In the genomic region with DNA sequence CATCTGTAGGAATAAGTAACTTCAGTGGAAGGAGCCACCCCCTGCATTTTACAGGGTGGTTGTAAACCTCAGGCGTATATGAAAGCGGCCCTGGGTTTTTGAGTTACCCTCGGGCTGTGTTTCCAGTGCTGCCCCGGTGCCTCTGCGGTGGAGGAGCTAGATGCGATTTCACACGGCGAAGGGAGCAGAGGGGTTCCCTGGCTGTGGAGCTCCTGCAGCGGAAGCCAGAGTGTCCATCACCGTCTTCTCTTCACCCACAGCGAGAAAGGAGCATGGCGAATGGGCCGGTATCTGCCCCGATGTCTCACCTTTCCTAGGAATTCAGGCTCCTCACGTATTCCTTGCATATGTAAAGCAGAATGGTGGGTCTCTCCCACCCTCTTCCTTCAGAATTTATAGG, we compare ENCODE assay signal across 22 cellular contexts.
"Had no signal": no experiment of that assay in that cellular context is flagged by ENCODE, and none has a peak within 500 bp of the region (broad histone marks: within the 10 kb centered on the region; RNA-seq: fewer than 3 reads in every experiment).

No MANE protein-coding gene starts in this region.

- H3K9me3 ChIP-seq: lower lobe of right lung, sigmoid colon, testis, tibial artery, upper lobe of left lung had no signal

- H3K4me1 ChIP-seq: lower lobe of right lung, psoas muscle, sigmoid colon, testis, upper lobe of left lung had no signal

- H3K9me3 Mint-ChIP-seq: immature natural killer cell; naive thymus-derived CD8-positive, alpha-beta T cell; stimulated activated effector memory CD8-positive, alpha-beta T cell treated with anti-CD3 and anti-CD28 coated beads, Interleukin-12 subunit alpha, Interleukin-12 subunit beta, amount 100 ng/mL, for 72 hours had no signal

- H3K36me3 ChIP-seq: lower lobe of right lung, ovary, sigmoid colon, tibial artery, upper lobe of left lung had no signal

- H3K27me3 ChIP-seq: dorsolateral prefrontal cortex, ovary, sigmoid colon, testis, tibial artery, upper lobe of left lung had no signal

- ATAC-seq: left ventricle myocardium superior; lower lobe of right lung; naive thymus-derived CD8-positive, alpha-beta T cell; psoas muscle; right cardiac atrium; stimulated activated effector memory CD8-positive, alpha-beta T cell treated with anti-CD3 and anti-CD28 coated beads, Interleukin-12 subunit alpha, Interleukin-12 subunit beta, amount 100 ng/mL, for 72 hours; stimulated activated naive CD8-positive, alpha-beta T cell treated with anti-CD3 and anti-CD28 coated beads, Interleukin-15, Interleukin-2, amounts not matched to agents 100 U/mL and 50 U/mL, for 24 hours had no signal

- H3K36me3 Mint-ChIP-seq: immature natural killer cell; naive thymus-derived CD8-positive, alpha-beta T cell; stimulated activated effector memory CD8-positive, alpha-beta T cell treated with anti-CD3 and anti-CD28 coated beads, Interleukin-12 subunit alpha, Interleukin-12 subunit beta, amount 100 ng/mL, for 72 hours had no signal

- H3K27ac Mint-ChIP-seq: immature natural killer cell; naive thymus-derived CD8-positive, alpha-beta T cell; nephron progenitor cell; stimulated activated effector memory CD8-positive, alpha-beta T cell treated with anti-CD3 and anti-CD28 coated beads, Interleukin-12 subunit alpha, Interleukin-12 subunit beta, amount 100 ng/mL, for 72 hours had no signal

- H3K4me3 ChIP-seq: lower lobe of right lung, ovary, psoas muscle, sigmoid colon, testis, tibial artery, upper lobe of left lung had no signal

- DNase-seq: dorsolateral prefrontal cortex; effector CD4-positive, alpha-beta T cell; hypothalamus; immature natural killer cell; islet precursor cell; left ventricle myocardium superior; lower lobe of right lung; naive thymus-derived CD8-positive, alpha-beta T cell; nephron progenitor cell; nucleus accumbens; ovary; psoas muscle; right cardiac atrium; sigmoid colon; stimulated activated CD4-positive, alpha-beta T cell treated with anti-CD3 and anti-CD28 coated beads, Interleukin-2, amount 100 ng/mL, for 24 hours; stimulated activated CD4-positive, alpha-beta T cell treated with anti-CD3 and anti-CD28 coated beads, Interleukin-4, amount 100 ng/mL, for 24 hours; stimulated activated naive CD8-positive, alpha-beta T cell treated with anti-CD3 and anti-CD28 coated beads, Interleukin-15, Interleukin-2, amounts not matched to agents 100 U/mL and 50 U/mL, for 24 hours; substantia nigra; testis; tibial artery; upper lobe of left lung had no signal

- H3K4me3 Mint-ChIP-seq: immature natural killer cell; naive thymus-derived CD8-positive, alpha-beta T cell; nephron progenitor cell; stimulated activated effector memory CD8-positive, alpha-beta T cell treated with anti-CD3 and anti-CD28 coated beads, Interleukin-12 subunit alpha, Interleukin-12 subunit beta, amount 100 ng/mL, for 72 hours had no signal

- H3K27ac ChIP-seq: dorsolateral prefrontal cortex, lower lobe of right lung, ovary, psoas muscle, sigmoid colon, testis, tibial artery, upper lobe of left lung had no signal

- H3K4me1 Mint-ChIP-seq: immature natural killer cell; naive thymus-derived CD8-positive, alpha-beta T cell; stimulated activated effector memory CD8-positive, alpha-beta T cell treated with anti-CD3 and anti-CD28 coated beads, Interleukin-12 subunit alpha, Interleukin-12 subunit beta, amount 100 ng/mL, for 72 hours had no signal
